In genomic region chr2:98775146-98775988, GRCh38 we compare ENCODE assay signal across 14 cellular contexts. TPM values are rescaled to one million over a fixed set of nuclear protein-coding genes. Genes with fewer than 3 reads are reported as not detected.
A peak's percentile ranks its signal among the peaks of the same experiment; 100 is the strongest.
DNase-seq lines count a peak whose midpoint lies in the region; ATAC-seq, FAIRE-seq and TF ChIP-seq lines count a peak whose summit lies in the region.
"Had no signal": no experiment of that assay in that cellular context is flagged by ENCODE, and none has a peak within 500 bp of the region (broad histone marks: within the 10 kb centered on the region; RNA-seq: fewer than 3 reads in every experiment).

No MANE protein-coding gene starts in this region.

- peak overlapping the region; percentile 48; the same call in 1 of the 2 replicates for H3K27ac ChIP-seq in BLaER1
- H3K27ac ChIP-seq in keratinocyte (ENCODE audit: control insufficient read depth, insufficient read depth, low read length): no peak overlapping the region
- H3K27ac ChIP-seq: RWPE1, sigmoid colon had no signal

- peaks cover 80% of the 10 kb centered on the region for H3K4me1 ChIP-seq in BLaER1
- H3K4me1 ChIP-seq in keratinocyte (ENCODE audit: control insufficient read depth, extremely low read depth, insufficient read depth, low read length): peaks cover 8% of the 10 kb centered on the region
- H3K4me1 ChIP-seq: sigmoid colon had no signal

- peak overlapping the region; percentile 99 to 100 for H3K27ac Mint-ChIP-seq in T-cell
- H3K27ac Mint-ChIP-seq in activated T-helper 17 cell treated with anti-CD3 and anti-CD28 coated beads, Interleukin-2, amount 50 U/mL, for 72 hours: no peak overlapping the region
- H3K27ac Mint-ChIP-seq: activated T-cell treated with anti-CD3 and anti-CD28 coated beads, Interleukin-2, amount 50 U/mL, for 24 hours had no signal

- CTCF ChIA-PET in T-cell (lab: Charles Lee): no interaction called here

- H3K9me3 Mint-ChIP-seq in T-cell: no peaks in the 10 kb centered on the region
- no peaks in the 10 kb centered on the region for H3K9me3 Mint-ChIP-seq in activated T-helper 17 cell treated with anti-CD3 and anti-CD28 coated beads, Interleukin-2, amount 50 U/mL, for 72 hours
- H3K9me3 Mint-ChIP-seq: activated T-cell treated with anti-CD3 and anti-CD28 coated beads, Interleukin-2, amount 50 U/mL, for 24 hours had no signal

- dilution Hi-C loops in keratinocyte (cut with MboI; ENCODE audit: extremely low pct_ligation_motif_present, low sequenced_read_pairs): no loop called here

- no peak overlapping the region for H3K4me3 Mint-ChIP-seq in T-cell
- H3K4me3 Mint-ChIP-seq in activated T-helper 17 cell treated with anti-CD3 and anti-CD28 coated beads, Interleukin-2, amount 50 U/mL, for 72 hours: no peak overlapping the region
- H3K4me3 Mint-ChIP-seq: activated T-cell treated with anti-CD3 and anti-CD28 coated beads, Interleukin-2, amount 50 U/mL, for 24 hours had no signal

- TF ChIP-seq RAD21 in Ishikawa (IDR thresholded peaks at IDR 0.05; ENCODE audit: low read depth): no peak

- no peaks in the 10 kb centered on the region for H4K20me1 ChIP-seq in BLaER1
- H4K20me1 ChIP-seq in keratinocyte (ENCODE audit: control insufficient read depth, extremely low read depth, insufficient read depth, low read length): no peaks in the 10 kb centered on the region

- H3K27me3 Mint-ChIP-seq in T-cell: no peaks in the 10 kb centered on the region
- H3K27me3 Mint-ChIP-seq in activated T-helper 17 cell treated with anti-CD3 and anti-CD28 coated beads, Interleukin-2, amount 50 U/mL, for 72 hours: no peaks in the 10 kb centered on the region
- H3K27me3 Mint-ChIP-seq: activated T-cell treated with anti-CD3 and anti-CD28 coated beads, Interleukin-2, amount 50 U/mL, for 24 hours had no signal

- DNase-seq in T-cell: no peak
- no peak for DNase-seq in keratinocyte (ENCODE audit: low read depth, low spot score)
- no peak for DNase-seq in NCI-H2227 (lab: John Stamatoyannopoulos, UW; ENCODE audit: unreplicated experiment)
- DNase-seq: activated T-cell treated with anti-CD3 and anti-CD28 coated beads, Interleukin-2, amount 50 U/mL, for 24 hours; GDM1; NCI-H1436 treated with DMSO at 0.1 percent for 48 hours; sigmoid colon had no signal

- ATAC-seq in T-cell (replicated peaks in 1 of 4) (no peak), HG03196 (IDR thresholded peaks at IDR 0.05; ENCODE audit: unreplicated experiment) (no peak), GM19455 (IDR thresholded peaks at IDR 0.05; ENCODE audit: unreplicated experiment) (no peak)
- ATAC-seq in activated T-helper 17 cell treated with anti-CD3 and anti-CD28 coated beads, Interleukin-2, amount 50 U/mL, for 72 hours (replicated peaks): no peak

- H3K36me3 ChIP-seq in BLaER1 (no peaks in the 10 kb centered on the region), keratinocyte (ENCODE audit: control insufficient read depth in 2 of 2, extremely low read depth in 1 of 2, insufficient read depth in 2 of 2, low read length in 2 of 2) (no peaks in the 10 kb centered on the region)
- H3K36me3 ChIP-seq: sigmoid colon had no signal

- H3K79me2 ChIP-seq in keratinocyte (ENCODE audit: control insufficient read depth, insufficient read depth, low read length): no peaks in the 10 kb centered on the region

- no peaks in the 10 kb centered on the region for H3K36me3 Mint-ChIP-seq in T-cell
- peaks cover 7% of the 10 kb centered on the region for H3K36me3 Mint-ChIP-seq in activated T-helper 17 cell treated with anti-CD3 and anti-CD28 coated beads, Interleukin-2, amount 50 U/mL, for 72 hours (ENCODE audit: low read depth)

- H3K4me2 ChIP-seq in BLaER1 (peak overlapping the region; percentile 74), keratinocyte (ENCODE audit: control insufficient read depth, extremely low read depth, insufficient read depth, low read depth, low read length) (peak overlapping the region; percentile 31)

- no peak overlapping the region for H3K4me3 ChIP-seq in BLaER1
- H3K4me3 ChIP-seq in keratinocyte (ENCODE audit: control insufficient read depth in 2 of 3, extremely low read depth in 1 of 3, insufficient read depth in 2 of 3, low read depth in 1 of 3, low read length in 3 of 3): no peak overlapping the region
- H3K4me3 ChIP-seq: sigmoid colon had no signal

- POLR2A ChIA-PET in T-cell (lab: Charles Lee): no interaction called here

- no peak for FAIRE-seq in keratinocyte (lab: Jason Lieb, UNC)
- FAIRE-seq: islet of Langerhans had no signal

- peak overlapping the region; percentile 76 for H2AFZ ChIP-seq in keratinocyte (ENCODE audit: control insufficient read depth, low read length)

- H3K9me3 ChIP-seq in BLaER1 (no peaks in the 10 kb centered on the region), keratinocyte (ENCODE audit: control insufficient read depth, low read depth, low read length) (no peaks in the 10 kb centered on the region)
- H3K9me3 ChIP-seq: sigmoid colon had no signal

- peak; percentile 89; the same call in 1 of the 2 replicates for TF ChIP-seq EP300 in Ishikawa (IDR thresholded peaks at IDR 0.05; ENCODE audit: borderline replicate concordance)

- no peak overlapping the region for H3K9ac ChIP-seq in BLaER1
- H3K9ac ChIP-seq in keratinocyte (ENCODE audit: control insufficient read depth, extremely low read depth, insufficient read depth, low read length): no peak overlapping the region

- no peaks in the 10 kb centered on the region for H3K27me3 ChIP-seq in BLaER1
- H3K27me3 ChIP-seq in keratinocyte (ENCODE audit: control insufficient read depth, extremely low read depth, insufficient read depth, low read length): no peaks in the 10 kb centered on the region
- H3K27me3 ChIP-seq: sigmoid colon had no signal

- TF ChIP-seq CTCF in keratinocyte (optimal IDR thresholded peaks at IDR 0.05 in 1 of 3, IDR thresholded peaks at IDR 0.05 in 1 of 3, conservative IDR thresholded peaks at IDR 0.05 in 1 of 3; ENCODE audit: extremely low read depth in 1 of 3, insufficient read depth in 2 of 3, low read length in 3 of 3): no peak

- H3K4me1 Mint-ChIP-seq in T-cell: peaks cover 53 to 61% (median 60%) of the 10 kb centered on the region in 3 donors
- peaks cover 33% of the 10 kb centered on the region for H3K4me1 Mint-ChIP-seq in activated T-helper 17 cell treated with anti-CD3 and anti-CD28 coated beads, Interleukin-2, amount 50 U/mL, for 72 hours

- H3K9me1 ChIP-seq in keratinocyte (ENCODE audit: control insufficient read depth, extremely low read depth, insufficient read depth, low read length): no peaks in the 10 kb centered on the region

TF ChIP-seq in Ishikawa, 13 proteins besides CTCF, POLR2A, EP300 and RAD21 (continues in another document):
- peak; percentile 91 for TF ChIP-seq MAX (IDR thresholded peaks at IDR 0.05)
- TF ChIP-seq USF1 (IDR thresholded peaks at IDR 0.05): peak; percentile 94
- 0 out of 2 replicates have a peak, but pooled peaks have one; percentile 49 for TF ChIP-seq CEBPB (IDR thresholded peaks at IDR 0.05)
- TF ChIP-seq EGR1 (IDR thresholded peaks at IDR 0.05): peak; percentile 80
- TF ChIP-seq TEAD4 (IDR thresholded peaks at IDR 0.05): peak; percentile 83
- peak; percentile 96 for TF ChIP-seq TCF12 (IDR thresholded peaks at IDR 0.05; ENCODE audit: low read depth)
- no peak for TF ChIP-seq TAF1 (IDR thresholded peaks at IDR 0.05; ENCODE audit: low read depth)
- TF ChIP-seq NFIC (IDR thresholded peaks at IDR 0.05): peak; percentile 100
- peak; percentile 72; the same call in 1 of the 2 replicates for TF ChIP-seq FOXM1 (IDR thresholded peaks at IDR 0.05; ENCODE audit: borderline replicate concordance, low read depth)

RNA-seq across cellular contexts. Expression of gene MGAT4A, which starts 44.4 kb away (rescaled TPM):
- total RNA-seq in T-cell: 100 to 1,000 TPM; 185 to 220 (median 199) TPM
- polyA plus RNA-seq in keratinocyte: 0.17 to 0.81 TPM (median 0.27 TPM) in 3 replicates
- 2.5 TPM for polyA plus RNA-seq in keratinocyte (2011; ENCODE audit: low read depth)
- 0.12 and 1.1 TPM in 2 replicates for polyA plus RNA-seq in keratinocyte (2011; cell fraction: cytosol; rRNA removed)
- 0.23 and 0.67 TPM in 2 replicates for polyA plus RNA-seq in keratinocyte (2011; cell fraction: nucleus; rRNA removed)
- polyA plus RNA-seq in keratinocyte (2012; ENCODE audit: low replicate concordance): 0.22 and 1.7 TPM in 2 replicates
- polyA minus RNA-seq in keratinocyte: 0.10 to 0.74 TPM (median 0.40 TPM) in 3 replicates
- 0.38 TPM for polyA minus RNA-seq in keratinocyte (2011; cell fraction: cytosol; rRNA and poly(A)+ RNA removed)
- polyA minus RNA-seq in keratinocyte (2011; cell fraction: nucleus; rRNA and poly(A)+ RNA removed): 0.32 and 0.54 TPM in 2 replicates
- 10 to 100 TPM; 79.7 to 99.0 TPM for total RNA-seq in activated T-helper 17 cell treated with anti-CD3 and anti-CD28 coated beads, Interleukin-2, amount 50 U/mL, for 72 hours
